ENCODE assay signal across 15 cellular contexts in the genomic region with DNA sequence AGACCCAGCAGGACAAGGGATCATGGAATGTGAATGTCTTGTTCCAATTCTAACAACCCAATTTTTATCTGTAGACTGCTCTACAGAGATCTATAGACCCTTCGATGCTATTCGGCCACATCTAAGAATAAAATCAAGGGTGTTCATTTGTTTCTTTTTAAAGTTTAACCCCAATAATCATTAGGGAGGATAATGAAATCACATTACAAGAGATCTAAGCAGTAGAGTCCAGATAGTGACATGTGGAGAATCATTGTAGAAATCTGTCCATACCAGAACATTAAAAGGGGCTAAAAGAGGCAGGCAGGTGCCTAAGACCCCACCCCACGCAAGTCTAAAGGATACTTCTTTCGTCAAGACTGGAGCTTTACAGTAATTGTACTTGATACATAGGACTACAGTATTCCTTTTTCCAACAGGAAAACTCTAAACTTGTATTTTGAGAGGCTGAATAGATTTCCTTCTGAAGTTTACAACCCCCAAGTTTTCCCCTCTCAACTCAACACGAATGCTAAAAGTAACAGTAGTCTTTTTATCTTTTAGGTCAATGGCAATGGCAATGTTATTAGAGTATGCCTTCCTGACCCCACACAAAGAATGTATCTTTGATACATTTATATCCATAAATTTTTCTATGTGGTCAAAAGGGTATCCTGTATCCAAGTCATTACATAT.
DNase-seq lines count a peak whose midpoint lies in the region; ATAC-seq and TF ChIP-seq lines count a peak whose summit lies in the region.
"Had no signal": no experiment of that assay in that cellular context is flagged by ENCODE, and none has a peak within 500 bp of the region (broad histone marks: within the 10 kb centered on the region; RNA-seq: fewer than 3 reads in every experiment).

No MANE protein-coding gene starts in this region.

- ATAC-seq in GM21390 (IDR thresholded peaks at IDR 0.05; ENCODE audit: unreplicated experiment): no peak
- ATAC-seq: left colon; natural killer cell treated with Interleukin-12 subunit alpha and Interleukin-12 subunit beta and Interleukin-15 and Interleukin-18, amount 100 ng/mL, for 72 hours had no signal

- no peaks in the 10 kb centered on the region for H4K20me1 ChIP-seq in GM23248 (ENCODE audit: insufficient read depth)

- H3K79me1 ChIP-seq in mesenchymal stem cell (replicated peaks; ENCODE audit: low read length, poor library complexity, severe bottlenecking): peaks cover 9% of the 10 kb centered on the region

- no peaks in the 10 kb centered on the region for H3K9me2 ChIP-seq in GM23248 (ENCODE audit: insufficient read depth)

- H3K27me3 ChIP-seq in GM23248 (replicated peaks; ENCODE audit: insufficient read depth) (no peaks in the 10 kb centered on the region), mesenchymal stem cell (ENCODE audit: control insufficient read depth in 1 of 2, insufficient read depth in 1 of 2, low read length in 2 of 2) (no peaks in the 10 kb centered on the region), subcutaneous abdominal adipose tissue (ENCODE audit: control insufficient read depth in 5 of 5, insufficient read depth in 4 of 5, low read length in 5 of 5) (no peaks in the 10 kb centered on the region)
- H3K27me3 ChIP-seq: BLaER1 had no signal

- no peak for DNase-seq in GM23248
- no peak for DNase-seq in mesenchymal stem cell
- no peak for DNase-seq in AML-193 (lab: John Stamatoyannopoulos, UW)
- no peak for DNase-seq in GM10266 (ENCODE audit: extremely low spot score)
- DNase-seq in NCI-H146 treated with DMSO at 0.1 percent for 48 hours (lab: John Stamatoyannopoulos, UW; ENCODE audit: unreplicated experiment): no peak
- DNase-seq: activated T-cell treated with anti-CD3 and anti-CD28 coated beads, Interleukin-2, amount 50 U/mL, for 48 hours; left colon; NCI-H1092 treated with DMSO at 0.1 percent for 48 hours; stimulated activated CD4-positive, alpha-beta T cell treated with anti-CD3 and anti-CD28 coated beads, Interleukin-2, amount 100 ng/mL, for 48 hours; stimulated activated CD8-positive, alpha-beta memory T cell treated with anti-CD3 and anti-CD28 coated beads, Interleukin-4, amount 100 ng/mL, for 48 hours had no signal

- 97 to 99% methylated on average over 5 of the region's 5 CpGs for WGBS in GM23248 (ENCODE audit: low coverage in 1 of 2, low lambda C conversion rate in 2 of 2, missing lambda C conversion rate in 2 of 2), 2 experiments
- no CpG with 5 or more reads among the region's 5 CpGs for WGBS in mesenchymal stem cell

- H3K4me3 ChIP-seq in GM23248 (peak overlapping the region; percentile 79; the same call in 1 of the 2 replicates), mesenchymal stem cell (ENCODE audit: insufficient read depth in 1 of 2, low read depth in 1 of 2, low read length in 2 of 2) (peak overlapping the region in 1 of 2 experiments; percentile 80), subcutaneous abdominal adipose tissue (ENCODE audit: low read depth in 1 of 5, low read length in 5 of 5) (no peak overlapping the region)
- H3K4me3 ChIP-seq: BLaER1 had no signal

- no peak overlapping the region for H2BK5ac ChIP-seq in mesenchymal stem cell (ENCODE audit: low read depth, low read length, poor library complexity, severe bottlenecking)

- peak overlapping the region; percentile 98 for H3K4me2 ChIP-seq in GM23248 (ENCODE audit: unreplicated experiment)
- no peak overlapping the region for H3K4me2 ChIP-seq in mesenchymal stem cell (ENCODE audit: low read length, poor library complexity, severe bottlenecking)
- H3K4me2 ChIP-seq: BLaER1 had no signal

- H3K4me1 ChIP-seq in GM23248 (ENCODE audit: insufficient read depth): peaks cover 36% of the 10 kb centered on the region
- H3K4me1 ChIP-seq in mesenchymal stem cell (ENCODE audit: control insufficient read depth, insufficient read depth, low read depth, low read length): no peaks in the 10 kb centered on the region
- peaks cover 3 to 51% (median 36%) of the 10 kb centered on the region in 5 donors for H3K4me1 ChIP-seq in subcutaneous abdominal adipose tissue (ENCODE audit: control insufficient read depth in 5 of 5, insufficient read depth in 5 of 5, low read length in 5 of 5)
- H3K4me1 ChIP-seq: BLaER1 had no signal

- H3K79me2 ChIP-seq in GM23248 (ENCODE audit: insufficient read depth): peaks cover 79% of the 10 kb centered on the region

- H2AFZ ChIP-seq in GM23248 (no peak overlapping the region), mesenchymal stem cell (ENCODE audit: low read depth, low read length) (no peak overlapping the region)

- H3K9ac ChIP-seq in GM23248: peak overlapping the region; percentile 80; the same call in 1 of the 2 replicates
- peak overlapping the region; percentile 89 for H3K9ac ChIP-seq in mesenchymal stem cell (ENCODE audit: low read length)
- H3K9ac ChIP-seq in subcutaneous abdominal adipose tissue (ENCODE audit: low read length in 5 of 5): no peak overlapping the region
- H3K9ac ChIP-seq: BLaER1 had no signal

- H2AK5ac ChIP-seq in mesenchymal stem cell (ENCODE audit: low read length, severe bottlenecking): no peak overlapping the region

- no peak overlapping the region for H3K18ac ChIP-seq in mesenchymal stem cell (ENCODE audit: low read depth in 1 of 2, low read length in 2 of 2)

- no peak for TF ChIP-seq CTCF in GM10266 (IDR thresholded peaks at IDR 0.05; ENCODE audit: control insufficient read depth, insufficient read depth, low read depth, missing control alignments)

- no peak overlapping the region for H2BK15ac ChIP-seq in mesenchymal stem cell (ENCODE audit: low read depth, poor library complexity, severe bottlenecking)

- H4K8ac ChIP-seq in mesenchymal stem cell (ENCODE audit: low read length): no peak overlapping the region

- H3K27ac ChIP-seq in GM23248 (peak overlapping the region; percentile 88; the same call in 1 of the 2 replicates), angular gyrus (ENCODE audit: low read depth, low read length) (peak overlapping the region; percentile 98), mesenchymal stem cell (ENCODE audit: low read length, poor library complexity, severe bottlenecking) (no peak overlapping the region), subcutaneous abdominal adipose tissue (ENCODE audit: low read depth, low read length) (peak overlapping the region; percentile 51)
- H3K27ac ChIP-seq: BLaER1 had no signal

- no peak overlapping the region for H2BK12ac ChIP-seq in mesenchymal stem cell (ENCODE audit: low read length in 2 of 2)

- no peak overlapping the region for H2BK120ac ChIP-seq in mesenchymal stem cell (ENCODE audit: low read depth, low read length)

- no peak overlapping the region for H3K23ac ChIP-seq in mesenchymal stem cell (ENCODE audit: low read length in 2 of 2)

- H3K4ac ChIP-seq in mesenchymal stem cell (ENCODE audit: low read depth in 1 of 2, low read length in 2 of 2): no peak overlapping the region

- H3K9me3 ChIP-seq in GM23248 (ENCODE audit: low read depth): no peaks in the 10 kb centered on the region
- no peaks in the 10 kb centered on the region for H3K9me3 ChIP-seq in mesenchymal stem cell (ENCODE audit: control insufficient read depth, low read length)
- H3K9me3 ChIP-seq in subcutaneous abdominal adipose tissue (ENCODE audit: control insufficient read depth in 5 of 5, low read length in 5 of 5): no peaks in the 10 kb centered on the region
- H3K9me3 ChIP-seq: BLaER1 had no signal

- H4K91ac ChIP-seq in mesenchymal stem cell (ENCODE audit: low read length): no peak overlapping the region

- in situ Hi-C loops in GM23248 (cut with MboI): loop anchor here (25.0 kb wide), 1 partner anchor 1158 kb away; no protein-coding TSS in a partner anchor

- peaks cover 39% of the 10 kb centered on the region for H3F3A ChIP-seq in GM23248 (ENCODE audit: insufficient read depth)

- H3K14ac ChIP-seq in mesenchymal stem cell (ENCODE audit: low read length in 2 of 2): no peak overlapping the region

- H3K36me3 ChIP-seq in GM23248 (ENCODE audit: low read depth) (no peaks in the 10 kb centered on the region), mesenchymal stem cell (ENCODE audit: control insufficient read depth in 1 of 2, insufficient read depth in 2 of 2, low read depth in 1 of 2, low read length in 2 of 2) (no peaks in the 10 kb centered on the region), subcutaneous abdominal adipose tissue (ENCODE audit: control insufficient read depth in 5 of 5, insufficient read depth in 5 of 5, low read length in 5 of 5) (no peaks in the 10 kb centered on the region)

Comparison
In these comparisons a context has a peak if more than half of its experiments do, and no peak if none do; other contexts are left out.
1. H3K9ac ChIP-seq: peak in GM23248 (single experiment) and mesenchymal stem cell (single experiment); none in subcutaneous abdominal adipose tissue (0 of 5).